Comparison of ENCODE assay signal across 12 cellular contexts in genomic region chr2:38533180-38533579, GRCh38.
DNase-seq lines count a peak whose midpoint lies in the region; ATAC-seq and TF ChIP-seq lines count a peak whose summit lies in the region.
"Had no signal": no experiment of that assay in that cellular context is flagged by ENCODE, and none has a peak within 500 bp of the region (broad histone marks: within the 10 kb centered on the region; RNA-seq: fewer than 3 reads in every experiment).

No MANE protein-coding gene starts in this region.

- WGBS in mesendoderm (ENCODE audit: extremely low coverage, insufficient coverage, low lambda C conversion rate) = no CpG with 5 or more reads among the region's 9 CpGs
- no CpG with 5 or more reads among the region's 9 CpGs for WGBS in trophoblast cell (ENCODE audit: extremely low coverage, insufficient coverage, insufficient read length)

- H3K79me2 ChIP-seq in GM23338 (replicated peaks; ENCODE audit: insufficient read depth) = no peaks in the 10 kb centered on the region
- H3K79me2 ChIP-seq in mesendoderm (ENCODE audit: control insufficient read depth, insufficient read depth, low read length) = no peaks in the 10 kb centered on the region
- no peaks in the 10 kb centered on the region for H3K79me2 ChIP-seq in trophoblast cell (ENCODE audit: control insufficient read depth, insufficient read depth, low read length, poor library complexity)

- no peak overlapping the region for H3K14ac ChIP-seq in trophoblast cell (ENCODE audit: low read length)

- intact Hi-C loops in activated CD8-positive, alpha-beta T cell treated with anti-CD3 and anti-CD28 coated beads for 36 hours (cut with micrococcal nuclease) = no loop called here

- H3K18ac ChIP-seq in mesendoderm (ENCODE audit: low read length) (no peak overlapping the region), trophoblast cell (ENCODE audit: low read length) (no peak overlapping the region)

- POLR2A ChIA-PET in activated CD8-positive, alpha-beta T cell treated with anti-CD3 and anti-CD28 coated beads for 36 hours (lab: Charles Lee) = interaction anchor here (0.9 to 1.9 kb wide), 3 partner anchors 157 to 202 kb away, joined by 3 to 6 read pairs (median 4); partner anchors contain the start of gene ATL2

- peaks cover 9% of the 10 kb centered on the region for H3K4me1 Mint-ChIP-seq in GM23338
- peaks cover 3% of the 10 kb centered on the region for H3K4me1 Mint-ChIP-seq in activated CD8-positive, alpha-beta T cell treated with anti-CD3 and anti-CD28 coated beads for 36 hours (ENCODE audit: low read depth)

- H3K27me3 ChIP-seq in GM23338 (ENCODE audit: insufficient read depth) (peaks cover 14% of the 10 kb centered on the region), mesendoderm (ENCODE audit: insufficient read depth, low read length, poor library complexity) (no peaks in the 10 kb centered on the region), trophoblast cell (ENCODE audit: insufficient read depth, low read length) (no peaks in the 10 kb centered on the region)

- H3K9me3 ChIP-seq in trophoblast cell (ENCODE audit: insufficient read depth, low read depth, low read length) = no peaks in the 10 kb centered on the region

- H3K9ac ChIP-seq in mesendoderm (ENCODE audit: low read length) (no peak overlapping the region), trophoblast cell (ENCODE audit: low read length) (no peak overlapping the region)

- H2BK5ac ChIP-seq in mesendoderm (ENCODE audit: low read length) (no peak overlapping the region), trophoblast cell (ENCODE audit: low read depth, low read length, poor library complexity) (no peak overlapping the region)

- no peak overlapping the region for H4K91ac ChIP-seq in trophoblast cell (ENCODE audit: low read depth, low read length)

- H2AFZ ChIP-seq in GM23338 = peak overlapping the region; percentile 69
- H2AFZ ChIP-seq in trophoblast cell (ENCODE audit: insufficient read depth, low read length, poor library complexity) = no peak overlapping the region

- DNase-seq in GM23338 (ENCODE audit: low spot score) (no peak), mesendoderm (no peak), GDM1 (lab: John Stamatoyannopoulos, UW) (no peak), trophoblast cell (no peak), NCI-H1930 (lab: John Stamatoyannopoulos, UW) (no peak)
- DNase-seq in activated CD8-positive, alpha-beta T cell treated with anti-CD3 and anti-CD28 coated beads for 36 hours = no peak
- DNase-seq: cortex of kidney; kidney glomerular epithelial cell; NCI-H1092; stimulated activated CD4-positive, alpha-beta T cell treated with anti-CD3 and anti-CD28 coated beads, Interleukin-2, amount 100 ng/mL, for 24 hours had no signal

- H2BK15ac ChIP-seq in mesendoderm (replicated peaks; ENCODE audit: low read depth) = no peak overlapping the region

- peak; percentile 96 for ATAC-seq in GM18861 (IDR thresholded peaks at IDR 0.05; ENCODE audit: unreplicated experiment)
- ATAC-seq in GM23338 = no peak
- ATAC-seq in HG03565 (IDR thresholded peaks at IDR 0.05; ENCODE audit: unreplicated experiment) = peak; percentile 96
- no peak for ATAC-seq in activated CD8-positive, alpha-beta T cell treated with anti-CD3 and anti-CD28 coated beads for 36 hours

- H3K27me3 Mint-ChIP-seq in GM23338 (ENCODE audit: insufficient read depth, low read depth, poor library complexity) = peaks cover 18% of the 10 kb centered on the region
- H3K27me3 Mint-ChIP-seq in activated CD8-positive, alpha-beta T cell treated with anti-CD3 and anti-CD28 coated beads for 36 hours = peaks cover 8% of the 10 kb centered on the region

- no peaks in the 10 kb centered on the region for H3K9me2 ChIP-seq in GM23338 (ENCODE audit: insufficient read depth)

- no peak overlapping the region for H3K27ac ChIP-seq in GM23338 (ENCODE audit: low read depth)
- no peak overlapping the region for H3K27ac ChIP-seq in mesendoderm (ENCODE audit: low read depth, low read length)
- no peak overlapping the region for H3K27ac ChIP-seq in trophoblast cell (ENCODE audit: low read depth, low read length)

- CTCF ChIA-PET in activated CD8-positive, alpha-beta T cell treated with anti-CD3 and anti-CD28 coated beads for 36 hours (lab: Charles Lee) = interaction anchor here (1.0 to 2.6 kb wide), 7 partner anchors 25 to 526 kb away, joined by 3 to 13 read pairs (median 3); no protein-coding TSS in a partner anchor

- H2AK5ac ChIP-seq in mesendoderm (ENCODE audit: low read length) (peak overlapping the region; percentile 67), trophoblast cell (ENCODE audit: low read length) (no peak overlapping the region)

- H3K4me2 ChIP-seq in GM23338 (no peak overlapping the region), mesendoderm (ENCODE audit: low read length) (no peak overlapping the region), trophoblast cell (ENCODE audit: low read length) (no peak overlapping the region)

- no peak overlapping the region for H3K4me3 Mint-ChIP-seq in GM23338
- no peak overlapping the region for H3K4me3 Mint-ChIP-seq in activated CD8-positive, alpha-beta T cell treated with anti-CD3 and anti-CD28 coated beads for 36 hours

- H3K36me3 Mint-ChIP-seq in GM23338 (ENCODE audit: low read depth) = no peaks in the 10 kb centered on the region
- no peaks in the 10 kb centered on the region for H3K36me3 Mint-ChIP-seq in activated CD8-positive, alpha-beta T cell treated with anti-CD3 and anti-CD28 coated beads for 36 hours (ENCODE audit: low read depth)

- H3F3A ChIP-seq in GM23338 (replicated peaks; ENCODE audit: low read depth) = no peaks in the 10 kb centered on the region

- H3K9me3 Mint-ChIP-seq in GM23338 = no peaks in the 10 kb centered on the region
- no peaks in the 10 kb centered on the region for H3K9me3 Mint-ChIP-seq in activated CD8-positive, alpha-beta T cell treated with anti-CD3 and anti-CD28 coated beads for 36 hours

- H2BK12ac ChIP-seq in trophoblast cell (ENCODE audit: low read length) = no peak overlapping the region

- no peak for TF ChIP-seq CTCF in GM23338 (conservative IDR thresholded peaks at IDR 0.05; ENCODE audit: low read depth in 2 of 2)
- no peak for TF ChIP-seq CTCF in activated CD8-positive, alpha-beta T cell treated with anti-CD3 and anti-CD28 coated beads for 36 hours (IDR thresholded peaks at IDR 0.05)

- H4K20me1 ChIP-seq in GM23338 (replicated peaks; ENCODE audit: insufficient read depth) = no peaks in the 10 kb centered on the region

- H3K27ac Mint-ChIP-seq in GM23338 = no peak overlapping the region
- no peak overlapping the region for H3K27ac Mint-ChIP-seq in activated CD8-positive, alpha-beta T cell treated with anti-CD3 and anti-CD28 coated beads for 36 hours

- H3K36me3 ChIP-seq in GM23338 (ENCODE audit: insufficient read depth) = no peaks in the 10 kb centered on the region
- no peaks in the 10 kb centered on the region for H3K36me3 ChIP-seq in mesendoderm (ENCODE audit: control insufficient read depth, insufficient read depth, low read length)
- no peaks in the 10 kb centered on the region for H3K36me3 ChIP-seq in trophoblast cell (ENCODE audit: control insufficient read depth in 1 of 2, insufficient read depth in 2 of 2, low read length in 2 of 2)

- H3K79me1 ChIP-seq in mesendoderm (ENCODE audit: low read length) = no peaks in the 10 kb centered on the region
- no peaks in the 10 kb centered on the region for H3K79me1 ChIP-seq in trophoblast cell (ENCODE audit: low read length)

- H3K4ac ChIP-seq in mesendoderm (ENCODE audit: low read depth, low read length) (no peak overlapping the region), trophoblast cell (ENCODE audit: low read depth, low read length) (no peak overlapping the region)

- H4K12ac ChIP-seq in trophoblast cell (ENCODE audit: low read depth, low read length) = no peak overlapping the region

- H3K23ac ChIP-seq in mesendoderm (ENCODE audit: low read length) (no peak overlapping the region), trophoblast cell (ENCODE audit: low read length) (no peak overlapping the region)

- H2BK120ac ChIP-seq in mesendoderm (ENCODE audit: low read depth, low read length) (no peak overlapping the region), trophoblast cell (ENCODE audit: insufficient read depth, low read length, poor library complexity) (no peak overlapping the region)

- H4K5ac ChIP-seq in mesendoderm (ENCODE audit: low read length) = no peak overlapping the region

- H3K4me1 ChIP-seq in GM23338 (ENCODE audit: insufficient read depth) = no peaks in the 10 kb centered on the region
- H3K4me1 ChIP-seq in mesendoderm (ENCODE audit: control insufficient read depth, low read depth, low read length) = no peaks in the 10 kb centered on the region
- H3K4me1 ChIP-seq in trophoblast cell (ENCODE audit: control insufficient read depth in 1 of 2, insufficient read depth in 2 of 2, low read length in 2 of 2) = no peaks in the 10 kb centered on the region

- H3K56ac ChIP-seq in mesendoderm (ENCODE audit: low read length) = peak overlapping the region; percentile 60

- H3K4me3 ChIP-seq in GM23338 (no peak overlapping the region), mesendoderm (ENCODE audit: low read length) (no peak overlapping the region), trophoblast cell (ENCODE audit: low read depth, low read length) (no peak overlapping the region)

- H4K8ac ChIP-seq in mesendoderm (ENCODE audit: low read depth, low read length) = no peak overlapping the region
- no peak overlapping the region for H4K8ac ChIP-seq in trophoblast cell (ENCODE audit: low read depth, low read length)

TF ChIP-seq in GM23338, 12 proteins besides CTCF, POLR2A, EP300 and RAD21 (continues in another document):
- TF ChIP-seq EZH2phosphoT487 (IDR thresholded peaks at IDR 0.05; ENCODE audit: unreplicated experiment) = no peak
- TF ChIP-seq ZNF114 (CRISPR knock-in tag; IDR thresholded peaks at IDR 0.05) = no peak
- no peak for TF ChIP-seq EZH2 (IDR thresholded peaks at IDR 0.05; ENCODE audit: low read depth, unreplicated experiment)
- no peak for TF ChIP-seq NANOG (IDR thresholded peaks at IDR 0.05; ENCODE audit: borderline replicate concordance)
- no peak for TF ChIP-seq CREB1 (CRISPR knock-in tag; IDR thresholded peaks at IDR 0.05; ENCODE audit: low read depth)

Comparison
In these comparisons a context has a peak if more than half of its experiments do, and no peak if none do; other contexts are left out.
1. ATAC-seq: peak in GM18861 (single experiment) and HG03565 (single experiment); none in GM23338 (single experiment) and activated CD8-positive, alpha-beta T cell treated with anti-CD3 and anti-CD28 coated beads for 36 hours (single experiment).